In the genomic region with DNA sequence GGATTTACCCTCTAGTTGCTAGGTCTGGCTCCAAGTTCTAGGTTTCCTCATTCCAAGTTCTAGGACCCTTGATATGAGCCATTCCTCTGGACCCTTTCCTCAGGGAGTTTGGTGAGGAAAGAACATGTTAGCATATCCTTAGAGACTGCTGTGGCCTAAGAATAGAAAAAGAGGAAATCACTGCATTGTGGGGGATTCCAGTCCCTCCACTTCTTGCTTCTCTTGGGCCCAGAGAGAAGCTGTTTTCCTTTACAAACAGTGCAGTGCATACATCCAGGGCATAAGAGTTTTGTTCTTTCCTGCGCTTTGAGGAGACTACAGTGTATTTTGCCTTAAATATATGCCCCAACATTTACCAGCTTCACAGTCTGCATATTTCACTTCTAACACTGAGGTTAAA, we compare ENCODE assay signal across 15 cellular contexts.
"Had no signal": no experiment of that assay in that cellular context is flagged by ENCODE, and none has a peak within 500 bp of the region (broad histone marks: within the 10 kb centered on the region; RNA-seq: fewer than 3 reads in every experiment).

No MANE protein-coding gene starts in this region.

- H3K4me3 ChIP-seq: cardiac muscle cell, pancreas had no signal

- H3K27me3 ChIP-seq: cardiac muscle cell, pancreas had no signal

- H3K4me1 ChIP-seq: pancreas had no signal

- H3K36me3 ChIP-seq: cardiac muscle cell, pancreas had no signal

- H3K27ac Mint-ChIP-seq: activated CD4-positive, alpha-beta T cell treated with anti-CD3 and anti-CD28 coated beads, Interleukin-2, amount 10 ng/mL, durations not matched to agents 7 days and 5 days; activated naive CD4-positive, alpha-beta T cell treated with anti-CD3 and anti-CD28 coated beads, Interleukin-2, amount 50 U/mL, for 72 hours; activated T-cell treated with anti-CD3 and anti-CD28 coated beads, Interleukin-2, amount 50 U/mL, for 72 hours; mesothelial cell of epicardium; stimulated activated effector memory CD8-positive, alpha-beta T cell treated with anti-CD3 and anti-CD28 coated beads, Interleukin-12 subunit alpha, Interleukin-12 subunit beta, amount 100 ng/mL, for 72 hours had no signal

- H3K9me3 Mint-ChIP-seq: activated CD4-positive, alpha-beta T cell treated with anti-CD3 and anti-CD28 coated beads, Interleukin-2, amount 10 ng/mL, durations not matched to agents 7 days and 5 days; activated naive CD4-positive, alpha-beta T cell treated with anti-CD3 and anti-CD28 coated beads, Interleukin-2, amount 50 U/mL, for 72 hours; activated T-cell treated with anti-CD3 and anti-CD28 coated beads, Interleukin-2, amount 50 U/mL, for 72 hours; mesothelial cell of epicardium; stimulated activated effector memory CD8-positive, alpha-beta T cell treated with anti-CD3 and anti-CD28 coated beads, Interleukin-12 subunit alpha, Interleukin-12 subunit beta, amount 100 ng/mL, for 72 hours had no signal

- H3K27ac ChIP-seq: cardiac muscle cell, epithelial cell of prostate, pancreas had no signal

- ATAC-seq: activated naive CD4-positive, alpha-beta T cell treated with anti-CD3 and anti-CD28 coated beads, Interleukin-2, amount 50 U/mL, for 72 hours; activated T-cell treated with anti-CD3 and anti-CD28 coated beads, Interleukin-2, amount 50 U/mL, for 72 hours; stimulated activated effector memory CD8-positive, alpha-beta T cell treated with anti-CD3 and anti-CD28 coated beads, Interleukin-12 subunit alpha, Interleukin-12 subunit beta, amount 100 ng/mL, for 72 hours had no signal

- H3K9me3 ChIP-seq: pancreas had no signal

- DNase-seq: activated CD4-positive, alpha-beta T cell treated with anti-CD3 and anti-CD28 coated beads, Interleukin-2, amount 10 ng/mL, durations not matched to agents 7 days and 5 days; activated CD4-positive, CD25-positive, alpha-beta regulatory T cell; activated CD8-positive, alpha-beta memory T cell treated with anti-CD3 and anti-CD28 coated beads, Interleukin-2, amount 50 U/mL, for 48 hours; activated gamma-delta T cell; activated T-cell treated with anti-CD3 and anti-CD28 coated beads, Interleukin-2, amount 50 U/mL, for 72 hours; foreskin melanocyte; head of caudate nucleus; pancreas; stimulated activated CD4-positive, alpha-beta T cell treated with anti-CD3 and anti-CD28 coated beads, Interleukin-2, amount 100 ng/mL, for 24 hours had no signal

- FAIRE-seq: pancreas, urothelium cell line had no signal

- H3K36me3 Mint-ChIP-seq: activated naive CD4-positive, alpha-beta T cell treated with anti-CD3 and anti-CD28 coated beads, Interleukin-2, amount 50 U/mL, for 72 hours; mesothelial cell of epicardium; stimulated activated effector memory CD8-positive, alpha-beta T cell treated with anti-CD3 and anti-CD28 coated beads, Interleukin-12 subunit alpha, Interleukin-12 subunit beta, amount 100 ng/mL, for 72 hours had no signal

- H3K4me3 Mint-ChIP-seq: activated CD4-positive, alpha-beta T cell treated with anti-CD3 and anti-CD28 coated beads, Interleukin-2, amount 10 ng/mL, durations not matched to agents 7 days and 5 days; activated T-cell treated with anti-CD3 and anti-CD28 coated beads, Interleukin-2, amount 50 U/mL, for 72 hours; mesothelial cell of epicardium; stimulated activated effector memory CD8-positive, alpha-beta T cell treated with anti-CD3 and anti-CD28 coated beads, Interleukin-12 subunit alpha, Interleukin-12 subunit beta, amount 100 ng/mL, for 72 hours had no signal
